Comparison of ENCODE assay signal across 33 cellular contexts in the genomic region with DNA sequence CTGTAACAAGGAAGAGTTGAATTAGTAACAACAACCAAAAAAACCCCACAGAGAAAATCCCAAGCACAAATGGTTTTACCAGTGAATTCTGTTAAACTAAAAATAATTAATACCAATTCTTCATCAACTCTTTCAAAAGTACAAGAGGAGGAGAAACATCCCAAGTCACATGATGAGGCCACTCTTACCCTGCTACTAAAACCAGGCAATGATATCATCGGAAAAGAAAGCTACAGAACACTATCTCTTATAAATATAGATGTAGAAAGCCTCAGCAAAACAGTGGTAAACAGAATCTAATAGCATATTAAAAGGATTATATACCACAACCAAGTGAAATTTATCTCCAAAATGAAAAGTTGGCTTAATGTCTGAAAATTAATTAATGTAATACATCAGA.
"Had no signal": no experiment of that assay in that cellular context is flagged by ENCODE, and none has a peak within 500 bp of the region (broad histone marks: within the 10 kb centered on the region; RNA-seq: fewer than 3 reads in every experiment).

No MANE protein-coding gene starts in this region.

- DNase-seq: Karpas-422, Kasumi-1, KG1, MG63, MM.1S, MV-4-11, NCI-H1048, NCI-H1092, NCI-H1092 treated with DMSO at 0.1 percent for 48 hours, NCI-H1105, NCI-H1105 treated with DMSO at 0.1 percent for 48 hours, NCI-H1417, NCI-H1417 treated with DMSO at 0.1 percent for 48 hours, NCI-H1436, NCI-H1436 treated with DMSO at 0.1 percent for 48 hours, NCI-H146, NCI-H1694, NCI-H1694 treated with DMSO at 0.1 percent for 48 hours, NCI-H187, NCI-H187 treated with DMSO at 0.1 percent for 48 hours, NCI-H1930, NCI-H2029, NCI-H2029 treated with DMSO at 0.1 percent for 48 hours, NCI-H2081, NCI-H2081 treated with DMSO at 0.1 percent for 48 hours, NCI-H2107, NCI-H2171, NCI-H2171 treated with DMSO at 0.1 percent for 48 hours, NCI-H2227 treated with DMSO at 0.1 percent for 48 hours, NCI-H226, NCI-H345, NCI-H446, NCI-H446 treated with DMSO at 0.1 percent for 48 hours had no signal
